In genomic region chr6:45419574-45420082, GRCh38 we compare ENCODE assay signal across 1 cellular context.
A peak's percentile ranks its signal among the peaks of the same experiment; 100 is the strongest.
TF ChIP-seq lines count a peak whose summit lies in the region.

No MANE protein-coding gene starts in this region.

TF ChIP-seq in WTC11, 78 proteins besides CTCF, POLR2A, EP300 and RAD21 (continued from another document):
- TF ChIP-seq AR (CRISPR knock-in tag; IDR thresholded peaks at IDR 0.05), result no peak
- TF ChIP-seq FOXP4 (CRISPR knock-in tag; IDR thresholded peaks at IDR 0.05), result 0 out of 2 replicates have a peak, but pooled peaks have one; percentile 32
